ENCODE assay signal across 8 cellular contexts in genomic region chr12:121513464-121514183, GRCh38.
DNase-seq lines count a peak whose midpoint lies in the region; ATAC-seq lines count a peak whose summit lies in the region.

No MANE protein-coding gene starts in this region.

- H3K4me1 ChIP-seq in trophoblast cell (ENCODE audit: control insufficient read depth in 1 of 2, insufficient read depth in 2 of 2, low read length in 2 of 2), result peaks cover 0 to 4% of the 10 kb centered on the region in 2 experiments

- H3K9me3 Mint-ChIP-seq in activated naive CD8-positive, alpha-beta T cell treated with anti-CD3 and anti-CD28 coated beads for 36 hours, result no peaks in the 10 kb centered on the region

- peak overlapping the region; percentile 60 for H3K27ac Mint-ChIP-seq in activated naive CD8-positive, alpha-beta T cell treated with anti-CD3 and anti-CD28 coated beads for 36 hours

- peaks cover 18 to 23% of the 10 kb centered on the region in 2 experiments for H3K36me3 ChIP-seq in trophoblast cell (ENCODE audit: control insufficient read depth in 1 of 2, insufficient read depth in 2 of 2, low read length in 2 of 2)

- no peak overlapping the region for H3K4me2 ChIP-seq in trophoblast cell (ENCODE audit: low read length)

- H3K9me3 ChIP-seq in trophoblast cell (ENCODE audit: insufficient read depth, low read depth, low read length), result peaks cover 2% of the 10 kb centered on the region

- H2AFZ ChIP-seq in trophoblast cell (ENCODE audit: insufficient read depth, low read length, poor library complexity), result no peak overlapping the region

- H3K4me3 ChIP-seq in trophoblast cell (ENCODE audit: low read depth, low read length), result peak overlapping the region; percentile 4

- H3K9ac ChIP-seq in trophoblast cell (ENCODE audit: low read length), result no peak overlapping the region

- WGBS in trophoblast cell (ENCODE audit: extremely low coverage, insufficient coverage, insufficient read length), result no CpG with 5 or more reads among the region's 17 CpGs

- no peak overlapping the region for H3K27ac ChIP-seq in trophoblast cell (ENCODE audit: low read depth, low read length)

- H4K12ac ChIP-seq in trophoblast cell (ENCODE audit: low read depth, low read length), result no peak overlapping the region

- no peak overlapping the region for H3K23ac ChIP-seq in trophoblast cell (ENCODE audit: low read length)

- no peak overlapping the region for H2AK5ac ChIP-seq in trophoblast cell (ENCODE audit: low read length)

- H3K79me2 ChIP-seq in trophoblast cell (ENCODE audit: control insufficient read depth, insufficient read depth, low read length, poor library complexity), result no peaks in the 10 kb centered on the region

- H2BK120ac ChIP-seq in trophoblast cell (ENCODE audit: insufficient read depth, low read length, poor library complexity), result no peak overlapping the region

- no peak overlapping the region for H3K4me3 Mint-ChIP-seq in activated naive CD8-positive, alpha-beta T cell treated with anti-CD3 and anti-CD28 coated beads for 36 hours

- H2BK5ac ChIP-seq in trophoblast cell (ENCODE audit: low read depth, low read length, poor library complexity), result no peak overlapping the region

- H3K18ac ChIP-seq in trophoblast cell (ENCODE audit: low read length), result no peak overlapping the region

- H3K79me1 ChIP-seq in trophoblast cell (ENCODE audit: low read length), result peaks cover 2% of the 10 kb centered on the region

- no peak overlapping the region for H4K8ac ChIP-seq in trophoblast cell (ENCODE audit: low read depth, low read length)

- H4K91ac ChIP-seq in trophoblast cell (ENCODE audit: low read depth, low read length), result no peak overlapping the region

- no peak overlapping the region for H3K14ac ChIP-seq in trophoblast cell (ENCODE audit: low read length)

- H3K27me3 Mint-ChIP-seq in activated naive CD8-positive, alpha-beta T cell treated with anti-CD3 and anti-CD28 coated beads for 36 hours, result no peaks in the 10 kb centered on the region

- H3K4ac ChIP-seq in trophoblast cell (ENCODE audit: low read depth, low read length), result no peak overlapping the region

- peaks cover 7% of the 10 kb centered on the region for H3K4me1 Mint-ChIP-seq in activated naive CD8-positive, alpha-beta T cell treated with anti-CD3 and anti-CD28 coated beads for 36 hours

- peak; percentile 18 for DNase-seq in activated naive CD4-positive, alpha-beta T cell treated with Interleukin-2 at 50 U/mL for 16 hours
- DNase-seq in activated naive CD4-positive, alpha-beta T cell (lab: John Stamatoyannopoulos, UW), result no peak
- peak; percentile 17 for DNase-seq in NCI-H1048 (lab: John Stamatoyannopoulos, UW)
- DNase-seq in activated naive CD8-positive, alpha-beta T cell treated with anti-CD3 and anti-CD28 coated beads for 36 hours, result peak; percentile 26
- DNase-seq in trophoblast cell, result peak; percentile 16 to 54
- no peak for DNase-seq in SKM-1 (lab: John Stamatoyannopoulos, UW; ENCODE audit: unreplicated experiment)

- H3K36me3 Mint-ChIP-seq in activated naive CD8-positive, alpha-beta T cell treated with anti-CD3 and anti-CD28 coated beads for 36 hours, result peaks cover 7% of the 10 kb centered on the region

- ATAC-seq in GM21528 (IDR thresholded peaks at IDR 0.05; ENCODE audit: low FRiP score, unreplicated experiment) (peak; percentile 52), HG02938 (IDR thresholded peaks at IDR 0.05; ENCODE audit: unreplicated experiment) (no peak)

- no peak overlapping the region for H2BK12ac ChIP-seq in trophoblast cell (ENCODE audit: low read length)

- H3K27me3 ChIP-seq in trophoblast cell (ENCODE audit: insufficient read depth, low read length), result no peaks in the 10 kb centered on the region

Comparison
In these comparisons a context has a peak if more than half of its experiments do, and no peak if none do; other contexts are left out.
1. DNase-seq: peak in activated naive CD4-positive, alpha-beta T cell treated with Interleukin-2 at 50 U/mL for 16 hours (single experiment), NCI-H1048 (single experiment), activated naive CD8-positive, alpha-beta T cell treated with anti-CD3 and anti-CD28 coated beads for 36 hours (single experiment) and trophoblast cell (2 of 2); none in activated naive CD4-positive, alpha-beta T cell (0 of 4) and SKM-1 (single experiment).